In the genomic region with DNA sequence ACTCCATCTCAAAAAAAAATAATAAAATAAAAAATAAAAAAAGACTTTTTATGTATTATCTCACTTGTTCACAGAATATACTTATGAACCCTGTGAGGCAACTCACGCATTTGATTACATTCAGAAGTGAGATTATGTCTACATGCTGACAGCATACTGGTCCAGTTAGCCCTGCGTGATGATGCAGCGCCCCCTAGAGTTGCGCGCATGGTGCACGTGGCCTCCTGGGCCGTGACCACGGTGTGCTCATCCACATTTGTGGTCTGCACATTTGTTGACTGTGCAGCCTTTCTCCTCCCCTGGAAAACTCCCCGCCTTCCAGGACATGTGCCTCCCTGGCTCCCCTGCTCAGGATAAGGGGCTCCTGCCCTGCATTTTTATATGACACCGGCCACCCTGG, we compare ENCODE assay signal across 11 cellular contexts. TPM values are rescaled to one million over a fixed set of nuclear protein-coding genes. Genes with fewer than 3 reads are reported as not detected.
A peak's percentile ranks its signal among the peaks of the same experiment; 100 is the strongest.
DNase-seq lines count a peak whose midpoint lies in the region; ATAC-seq and TF ChIP-seq lines count a peak whose summit lies in the region.
"Not testable (repeated sequence)": the region's sequence is repeated elsewhere in the genome, so short reads cannot be mapped to it uniquely, and the experiment has no call there.
"Had no signal": no experiment of that assay in that cellular context is flagged by ENCODE, and none has a peak within 500 bp of the region (broad histone marks: within the 10 kb centered on the region; RNA-seq: fewer than 3 reads in every experiment).

No MANE protein-coding gene starts in this region.

- H2AFZ ChIP-seq in H9 (ENCODE audit: low read length); OCI-LY3 (ENCODE audit: low read depth, low read length): not testable (repeated sequence)

- H3K4me1 Mint-ChIP-seq in H9, nephron progenitor cell: not testable (repeated sequence)

- not testable (repeated sequence) for H3K4ac ChIP-seq in H9 (ENCODE audit: low read depth, low read length)

- H2BK15ac ChIP-seq in H9 (ENCODE audit: low read depth, low read length) = not testable (repeated sequence)

- H3K27me3 ChIP-seq in H9 (ENCODE audit: insufficient read depth, low read length); OCI-LY3 (ENCODE audit: low read depth, low read length): not testable (repeated sequence)

- H3K79me1 ChIP-seq in H9 (ENCODE audit: insufficient read depth, low read depth, low read length, poor library complexity, severe bottlenecking) = not testable (repeated sequence)

- not testable (repeated sequence) for H3K18ac ChIP-seq in H9 (ENCODE audit: insufficient read length, low read depth, low read length)

- H3K14ac ChIP-seq in H9 (ENCODE audit: insufficient read depth, low read length) = not testable (repeated sequence)

- H2BK12ac ChIP-seq in H9 (ENCODE audit: insufficient read length, low read depth, low read length) = not testable (repeated sequence)

- H2AK5ac ChIP-seq in H9 (ENCODE audit: insufficient read length, low read length) = not testable (repeated sequence)

- not testable (repeated sequence) for H3K4me1 ChIP-seq in H9 (ENCODE audit: insufficient read depth, low read length); OCI-LY3 (ENCODE audit: low read length)

- H3K27ac ChIP-seq in H9 (ENCODE audit: insufficient read length, low read depth, low read length); OCI-LY3 (ENCODE audit: low read length): not testable (repeated sequence)

- not testable (repeated sequence) for H2BK120ac ChIP-seq in H9 (ENCODE audit: low read depth, low read length, poor library complexity, severe bottlenecking)

- not testable (repeated sequence) for H3K79me2 ChIP-seq in H9 (ENCODE audit: insufficient read depth, low read length); OCI-LY3 (ENCODE audit: low read length)

- peak; percentile 29 for DNase-seq in DMS53 (lab: John Stamatoyannopoulos, UW)
- DNase-seq in H9, nephron progenitor cell: not testable (repeated sequence)
- DNase-seq in activated CD4-positive, alpha-beta T cell treated with anti-CD3 and anti-CD28 coated beads, Interleukin-2, amount 50 U/mL, for 48 hours = peak; percentile 61 to 68
- DNase-seq in activated naive CD4-positive, alpha-beta T cell treated with anti-CD3 and anti-CD28 coated beads, Interleukin-2, amount 50 U/mL, for 16 hours = peak; percentile 43
- DNase-seq in erythroblast (lab: John Stamatoyannopoulos, UW) = peak; percentile 41 to 42
- DNase-seq in stimulated activated naive CD8-positive, alpha-beta T cell treated with anti-CD3 and anti-CD28 coated beads, Interleukin-15, Interleukin-2, amounts not matched to agents 100 U/mL and 50 U/mL, for 24 hours = peak; percentile 69

- not testable (repeated sequence) for H4K20me1 ChIP-seq in H9 (ENCODE audit: control insufficient read depth, insufficient read depth, insufficient read length); OCI-LY3 (ENCODE audit: insufficient read depth, low read length)

- H3K36me3 Mint-ChIP-seq in H9 (ENCODE audit: insufficient read depth in 1 of 3, low read depth in 3 of 3); nephron progenitor cell (ENCODE audit: low read depth): not testable (repeated sequence)

- not testable (repeated sequence) for H3K4me3 Mint-ChIP-seq in H9, nephron progenitor cell

- not testable (repeated sequence) for H2BK20ac ChIP-seq in H9 (ENCODE audit: low read depth, low read length, poor library complexity, severe bottlenecking)

- TF ChIP-seq CTCF in H9 (conservative IDR thresholded peaks at IDR 0.05) (peak; percentile 71), OCI-LY3 (IDR thresholded peaks at IDR 0.05; ENCODE audit: low read depth, low read length) (peak; percentile 26), nephron progenitor cell (IDR thresholded peaks at IDR 0.05) (peak; percentile 6)

- not testable (repeated sequence) for H3K9me3 Mint-ChIP-seq in H9, nephron progenitor cell

- H3K36me3 ChIP-seq in OCI-LY3 (replicated peaks; ENCODE audit: low read depth, low read length) = not testable (repeated sequence)

- H3K27me3 Mint-ChIP-seq in H9 (ENCODE audit: low read depth); nephron progenitor cell (ENCODE audit: low read depth, poor library complexity): not testable (repeated sequence)

- TF ChIP-seq POLR2A in erythroblast (IDR thresholded peaks at IDR 0.05; ENCODE audit: low read length) = not testable (repeated sequence)

- H3K56ac ChIP-seq in H9 (ENCODE audit: insufficient read length, low read depth, low read length) = not testable (repeated sequence)

- H3K4me3 ChIP-seq in OCI-LY3 (ENCODE audit: low read length) = not testable (repeated sequence)

- not testable (repeated sequence) for H3K9ac ChIP-seq in H9 (ENCODE audit: extremely low read depth, insufficient read length, low read length); OCI-LY3 (ENCODE audit: low read length)

- not testable (repeated sequence) for H2BK5ac ChIP-seq in H9 (ENCODE audit: insufficient read length, low read length)

- H3K4me2 ChIP-seq in H9 (ENCODE audit: insufficient read depth, insufficient read length, low read length); OCI-LY3 (ENCODE audit: low read length): not testable (repeated sequence)

- WGBS in H9 (ENCODE audit: extremely low coverage, insufficient read length, low lambda C conversion rate) = no CpG with 5 or more reads among the region's 10 CpGs

- H4K5ac ChIP-seq in H9 (ENCODE audit: insufficient read length, low read depth, low read length) = not testable (repeated sequence)

- H3K23me2 ChIP-seq in H9 (ENCODE audit: insufficient read length, low read depth, low read length, poor library complexity, severe bottlenecking) = not testable (repeated sequence)

- H4K8ac ChIP-seq in H9 (replicated peaks; ENCODE audit: insufficient read length, low read depth, low read length) = not testable (repeated sequence)

- H3K27ac Mint-ChIP-seq in H9, nephron progenitor cell: not testable (repeated sequence)

- not testable (repeated sequence) for H3K23ac ChIP-seq in H9 (ENCODE audit: insufficient read length, low read depth, low read length)

- not testable (repeated sequence) for H3T11ph ChIP-seq in H9 (ENCODE audit: low read length)

- H4K91ac ChIP-seq in H9 (ENCODE audit: insufficient read length, low read depth, low read length) = not testable (repeated sequence)

- ATAC-seq in stimulated activated naive CD8-positive, alpha-beta T cell treated with anti-CD3 and anti-CD28 coated beads, Interleukin-15, Interleukin-2, amounts not matched to agents 100 U/mL and 50 U/mL, for 24 hours = peak; percentile 60

- not testable (repeated sequence) for H3K9me3 ChIP-seq in H9 (ENCODE audit: control insufficient read depth, low read depth, low read length); OCI-LY3 (ENCODE audit: insufficient read depth, low read length)

RNA-seq across cellular contexts. Expression of a gene that starts 20.5 kb away (rescaled TPM):
- total RNA-seq in H9 (2021) = 217 TPM in 2 replicates

RNA-seq across cellular contexts. Expression of a gene that starts 46.6 kb away (rescaled TPM):
- total RNA-seq in H9 (2021) = not detected in 2 replicates
- total RNA-seq: esophagus muscularis mucosa, H4, Right ventricle myocardium inferior had no signal

Comparison
In these comparisons a context has a peak if more than half of its experiments do, and no peak if none do; other contexts are left out.
1. CTCF ChIP-seq: peak in every context shown above with its lines; median percentile 71 in H9; 26 in OCI-LY3; 6 in nephron progenitor cell.